ENCODE assay signal across 1 cellular context in genomic region chr16:21211486-21211885, GRCh38.
TF ChIP-seq lines count a peak whose summit lies in the region.

ZP2 (minus strand) TSS chr16:21211574; CDS start chr16:21211547, 27 bp downstream.

TF ChIP-seq in WTC11, 78 proteins besides CTCF, POLR2A, EP300 and RAD21 (continued from another document):
- no peak for TF ChIP-seq ZNF281 (CRISPR knock-in tag; IDR thresholded peaks at IDR 0.05)
